In the genomic region with DNA sequence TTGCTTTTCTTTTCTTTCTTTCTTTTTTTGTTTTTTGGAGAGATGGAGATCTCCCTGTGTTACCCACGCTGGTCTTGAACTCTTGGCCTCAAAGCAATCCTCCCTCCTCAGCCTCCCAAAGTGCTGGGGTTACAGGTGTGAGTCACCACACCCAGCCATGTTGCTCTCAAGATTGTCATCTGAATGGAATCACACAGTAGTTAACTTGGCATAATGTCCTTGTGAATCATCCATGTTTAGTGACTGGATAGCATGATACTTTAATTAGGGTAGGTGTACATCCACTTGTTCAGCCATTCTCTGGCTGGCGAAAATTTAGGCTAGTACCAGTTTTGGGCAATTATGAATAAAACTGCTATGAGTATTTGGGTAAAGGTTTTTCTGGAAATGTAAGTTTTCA, we compare ENCODE assay signal across 27 cellular contexts. TPM values are rescaled to one million over a fixed set of nuclear protein-coding genes. Genes with fewer than 3 reads are reported as not detected.
"Had no signal": no experiment of that assay in that cellular context is flagged by ENCODE, and none has a peak within 500 bp of the region (broad histone marks: within the 10 kb centered on the region; RNA-seq: fewer than 3 reads in every experiment).

No MANE protein-coding gene starts in this region.

- H3K4me1 Mint-ChIP-seq: mesothelial cell of epicardium; stimulated activated naive CD8-positive, alpha-beta T cell treated with anti-CD3 and anti-CD28 coated beads, Interleukin-15, amount 100 ng/mL, for 72 hours had no signal

- H3K4me3 Mint-ChIP-seq: immature natural killer cell; mesothelial cell of epicardium; naive thymus-derived CD4-positive, alpha-beta T cell; nephron; stimulated activated naive CD8-positive, alpha-beta T cell treated with anti-CD3 and anti-CD28 coated beads, Interleukin-15, amount 100 ng/mL, for 72 hours had no signal

- H3K27ac ChIP-seq: dorsolateral prefrontal cortex, epithelial cell of prostate, prostate gland, right lobe of liver, suprapubic skin, transverse colon, upper lobe of right lung, uterus had no signal

- FAIRE-seq: colon, frontal cortex, small intestine had no signal

- H3K36me3 ChIP-seq: prostate gland, right lobe of liver, suprapubic skin, transverse colon, upper lobe of right lung, uterus had no signal

- H3K4me3 ChIP-seq: dorsolateral prefrontal cortex, lung, prostate gland, right lobe of liver, suprapubic skin, transverse colon, upper lobe of right lung, uterus had no signal

- H3K27me3 ChIP-seq: right lobe of liver, upper lobe of right lung, uterus had no signal

- H3K27ac Mint-ChIP-seq: immature natural killer cell, mesothelial cell of epicardium, nephron had no signal

- H3K36me3 Mint-ChIP-seq: immature natural killer cell, mesothelial cell of epicardium had no signal

- H3K9me3 ChIP-seq: prostate gland, right lobe of liver, suprapubic skin, transverse colon, upper lobe of right lung, uterus had no signal

- DNase-seq: dorsolateral prefrontal cortex; effector CD4-positive, alpha-beta T cell; hypothalamus; immature natural killer cell; islet precursor cell; mesenchymal stem cell; naive thymus-derived CD4-positive, alpha-beta T cell; nucleus accumbens; right lobe of liver; small intestine; stimulated activated CD4-positive, alpha-beta T cell treated with anti-CD3 and anti-CD28 coated beads, Interleukin-15, amount 100 ng/mL, for 24 hours; stimulated activated CD4-positive, alpha-beta T cell treated with anti-CD3 and anti-CD28 coated beads, Interleukin-2, amount 100 ng/mL, for 48 hours; stimulated activated naive CD4-positive, alpha-beta T cell; stimulated activated naive CD8-positive, alpha-beta T cell treated with anti-CD3 and anti-CD28 coated beads, Interleukin-15, amount 100 ng/mL, for 72 hours; transverse colon; upper lobe of right lung; uterus had no signal

- H3K4me1 ChIP-seq: prostate gland, suprapubic skin, uterus had no signal

- ATAC-seq: esophagus mucosa; left lobe of liver; naive thymus-derived CD4-positive, alpha-beta T cell; right lobe of liver; stimulated activated naive CD8-positive, alpha-beta T cell treated with anti-CD3 and anti-CD28 coated beads, Interleukin-15, amount 100 ng/mL, for 72 hours; upper lobe of right lung had no signal

- H3K9me3 Mint-ChIP-seq: immature natural killer cell had no signal

RNA-seq across cellular contexts. Expression of gene GRB10, which starts 15.4 kb away (rescaled TPM):
- polyA plus RNA-seq: immature natural killer cell had no signal
